20 cellular contexts compared by ENCODE assay signal in genomic region chr12:17028348-17028747, GRCh38.
"Had no signal": no experiment of that assay in that cellular context is flagged by ENCODE, and none has a peak within 500 bp of the region (broad histone marks: within the 10 kb centered on the region; RNA-seq: fewer than 3 reads in every experiment).

No MANE protein-coding gene starts in this region.

- H3K27me3 ChIP-seq: brain microvascular endothelial cell, gastrocnemius medialis, heart left ventricle, ovary, sigmoid colon, spleen, testis, upper lobe of right lung had no signal

- H3K27me3 Mint-ChIP-seq: activated naive CD8-positive, alpha-beta T cell treated with anti-CD3 and anti-CD28 coated beads for 36 hours; stimulated activated naive CD8-positive, alpha-beta T cell treated with anti-CD3 and anti-CD28 coated beads, Interleukin-15, amount 100 ng/mL, for 72 hours had no signal

- H3K9me3 ChIP-seq: gastrocnemius medialis, lower lobe of right lung, sigmoid colon, testis, upper lobe of right lung had no signal

- H3K36me3 ChIP-seq: brain microvascular endothelial cell, gastrocnemius medialis, heart left ventricle, lower lobe of right lung, ovary, sigmoid colon, spleen, upper lobe of right lung had no signal

- ATAC-seq: gastrocnemius medialis; heart left ventricle; left cardiac atrium; stimulated activated naive CD8-positive, alpha-beta T cell treated with anti-CD3 and anti-CD28 coated beads, Interleukin-15, amount 100 ng/mL, for 72 hours; upper lobe of right lung had no signal

- H3K36me3 Mint-ChIP-seq: activated naive CD8-positive, alpha-beta T cell treated with anti-CD3 and anti-CD28 coated beads for 36 hours had no signal

- DNase-seq: activated CD4-positive, CD25-positive, alpha-beta regulatory T cell treated with anti-CD3 and anti-CD28 coated beads, Interleukin-2, amount 50 U/mL, for 72 hours; activated naive CD8-positive, alpha-beta T cell treated with anti-CD3 and anti-CD28 coated beads for 36 hours; amygdala; brain microvascular endothelial cell; cerebellar nuclear complex; effector CD8-positive, alpha-beta T cell; gastrocnemius medialis; heart left ventricle; left cardiac atrium; lower lobe of right lung; midbrain; ovary; sigmoid colon; spleen; stimulated activated naive CD8-positive, alpha-beta T cell treated with anti-CD3 and anti-CD28 coated beads, Interleukin-15, amount 100 ng/mL, for 72 hours; T-helper 9 cell; testis; upper lobe of right lung had no signal

- H3K4me3 Mint-ChIP-seq: activated naive CD8-positive, alpha-beta T cell treated with anti-CD3 and anti-CD28 coated beads for 36 hours; activated T-helper 1 cell treated with anti-CD3 and anti-CD28 coated beads, Interleukin-12 subunit alpha, Interleukin-12 subunit beta, Interleukin-2, Interleukin-4 antibody, amounts not matched to agents 30 ng/mL and 10 ng/mL and 1 ng/mL, durations not matched to agents 14 hours and 24 hours and 36 hours; stimulated activated naive CD8-positive, alpha-beta T cell treated with anti-CD3 and anti-CD28 coated beads, Interleukin-15, amount 100 ng/mL, for 72 hours had no signal

- H3K27ac Mint-ChIP-seq: activated naive CD8-positive, alpha-beta T cell treated with anti-CD3 and anti-CD28 coated beads for 36 hours; activated T-helper 1 cell treated with anti-CD3 and anti-CD28 coated beads, Interleukin-12 subunit alpha, Interleukin-12 subunit beta, Interleukin-2, Interleukin-4 antibody, amounts not matched to agents 30 ng/mL and 10 ng/mL and 1 ng/mL, durations not matched to agents 14 hours and 24 hours and 36 hours; stimulated activated naive CD8-positive, alpha-beta T cell treated with anti-CD3 and anti-CD28 coated beads, Interleukin-15, amount 100 ng/mL, for 72 hours had no signal

- H3K4me1 Mint-ChIP-seq: activated naive CD8-positive, alpha-beta T cell treated with anti-CD3 and anti-CD28 coated beads for 36 hours; stimulated activated naive CD8-positive, alpha-beta T cell treated with anti-CD3 and anti-CD28 coated beads, Interleukin-15, amount 100 ng/mL, for 72 hours had no signal

- H3K27ac ChIP-seq: brain microvascular endothelial cell, epithelial cell of prostate, gastrocnemius medialis, heart left ventricle, lower lobe of right lung, ovary, sigmoid colon, spleen, testis, upper lobe of right lung had no signal

- H3K4me1 ChIP-seq: gastrocnemius medialis, heart left ventricle, lower lobe of right lung, sigmoid colon, spleen, testis, upper lobe of right lung had no signal

- H3K4me3 ChIP-seq: gastrocnemius medialis, heart left ventricle, lower lobe of right lung, ovary, sigmoid colon, spleen, testis, upper lobe of right lung had no signal
